In genomic region chr17:72166040-72166439, GRCh38 we compare ENCODE assay signal across 1 cellular context.
TF ChIP-seq lines count a peak whose summit lies in the region.

No MANE protein-coding gene starts in this region.

TF ChIP-seq in H1, 55 proteins besides CTCF, POLR2A, EP300 and RAD21:
- TF ChIP-seq CEBPB (IDR thresholded peaks at IDR 0.05; ENCODE audit: low read depth, low read length) (peak; percentile 23; the same call in 1 of the 2 replicates), GABPA (IDR thresholded peaks at IDR 0.05; ENCODE audit: borderline replicate concordance, insufficient read depth, low read length) (no peak)
